1 cellular context compared by ENCODE assay signal in genomic region chrX:47198687-47199080, GRCh38.
TF ChIP-seq lines count a peak whose summit lies in the region.

No MANE protein-coding gene starts in this region.

TF ChIP-seq in H1, 55 proteins besides CTCF, POLR2A, EP300 and RAD21:
- TF ChIP-seq RBBP5 (IDR thresholded peaks at IDR 0.05; ENCODE audit: borderline replicate concordance, low read depth, low read length) (no peak), SP1 (IDR thresholded peaks at IDR 0.05; ENCODE audit: low read depth, low read length) (no peak), CBX5 (IDR thresholded peaks at IDR 0.05; ENCODE audit: low read depth, low read length) (no peak), POU5F1 (IDR thresholded peaks at IDR 0.05; ENCODE audit: low read depth, low read length) (no peak), SAP30 (IDR thresholded peaks at IDR 0.05; ENCODE audit: insufficient read depth, insufficient replicate concordance, low read length) (no peak), ATF3 (IDR thresholded peaks at IDR 0.05; ENCODE audit: insufficient read depth, low read depth, low read length) (no peak), PHF8 (conservative IDR thresholded peaks at IDR 0.05; ENCODE audit: low read depth, low read length) (no peak), RFX5 (IDR thresholded peaks at IDR 0.05; ENCODE audit: borderline replicate concordance, low read depth, low read length) (no peak), BRCA1 (IDR thresholded peaks at IDR 0.05; ENCODE audit: low read depth, low read length) (no peak), BCL11A (IDR thresholded peaks at IDR 0.05; ENCODE audit: low read depth in 2 of 2, low read length in 2 of 2) (no peak), FOSL1 (IDR thresholded peaks at IDR 0.05; ENCODE audit: insufficient read depth, low read depth, low read length) (no peak), JUND (IDR thresholded peaks at IDR 0.05; ENCODE audit: low read length) (no peak), NANOG (IDR thresholded peaks at IDR 0.05; ENCODE audit: insufficient read depth, low read depth, low read length, poor library complexity, severe bottlenecking) (no peak), KDM1A (IDR thresholded peaks at IDR 0.05; ENCODE audit: borderline replicate concordance, low read length) (no peak), GTF2F1 (IDR thresholded peaks at IDR 0.05; ENCODE audit: borderline replicate concordance, low read depth, low read length) (no peak), TBP (IDR thresholded peaks at IDR 0.05; ENCODE audit: low read depth, low read length) (no peak), USF2 (IDR thresholded peaks at IDR 0.05; ENCODE audit: low read length) (no peak), RXRA (IDR thresholded peaks at IDR 0.05; ENCODE audit: insufficient read depth, low read depth, low read length) (no peak), YY1 (IDR thresholded peaks at IDR 0.05; ENCODE audit: low read depth, low read length) (no peak)
